8 cellular contexts compared by ENCODE assay signal in genomic region chr19:43526884-43527859, GRCh38. TPM values are rescaled to one million over a fixed set of nuclear protein-coding genes. Genes with fewer than 3 reads are reported as not detected.
DNase-seq lines count a peak whose midpoint lies in the region; ATAC-seq, FAIRE-seq and TF ChIP-seq lines count a peak whose summit lies in the region.

ETHE1 (minus strand) TSS chr19:43527201; CDS start chr19:43527177, 24 bp downstream.

- H3K27me3 ChIP-seq in OCI-LY1 (ENCODE audit: insufficient read depth, low read length) (no peaks in the 10 kb centered on the region), endothelial cell of umbilical vein (ENCODE audit: control insufficient read depth in 2 of 2, insufficient read depth in 2 of 2, low read length in 2 of 2) (no peaks in the 10 kb centered on the region)

- DNase-seq in A172 (ENCODE audit: low spot score) (peak; percentile 36), endothelial cell of umbilical vein (ENCODE audit: low read depth, low spot score) (peak; percentile 72), mesothelial cell of epicardium (ENCODE audit: low spot score in 2 of 2, unreplicated experiment in 2 of 2) (peak; percentile 31 to 53)
- DNase-seq in activated CD8-positive, alpha-beta memory T cell treated with anti-CD3 and anti-CD28 coated beads, Interleukin-2, amount 50 U/mL, for 48 hours = peak; percentile 91
- peak; percentile 76 to 78 for DNase-seq in stimulated activated CD8-positive, alpha-beta memory T cell treated with anti-CD3 and anti-CD28 coated beads, Interleukin-2, amount 100 ng/mL, for 48 hours (ENCODE audit: low read depth in 2 of 2)

- H3K36me3 Mint-ChIP-seq in mesothelial cell of epicardium = no peaks in the 10 kb centered on the region

- H3K36me3 ChIP-seq in OCI-LY1 (ENCODE audit: insufficient read depth, low read length) = no peaks in the 10 kb centered on the region
- no peaks in the 10 kb centered on the region for H3K36me3 ChIP-seq in endothelial cell of umbilical vein (ENCODE audit: control insufficient read depth in 2 of 2, extremely low read depth in 1 of 2, insufficient read depth in 2 of 2, low read length in 2 of 2)

- H3K4me3 ChIP-seq in OCI-LY1 (ENCODE audit: low read depth, low read length, poor library complexity, severe bottlenecking) (peak within 1 kb of the TSS; percentile 64), endothelial cell of umbilical vein (replicated peaks in 1 of 3; ENCODE audit: insufficient read depth in 1 of 3, low read depth in 1 of 3, low read length in 3 of 3) (peak within 1 kb of the TSS; percentile 82 to 97 (median 83))

- H3K9me2 ChIP-seq in OCI-LY1 (ENCODE audit: low read depth, low read length) = no peaks in the 10 kb centered on the region

- peak within 1 kb of the TSS; percentile 52 for H3K9ac ChIP-seq in OCI-LY1 (ENCODE audit: low read length)
- peak within 1 kb of the TSS; percentile 64 for H3K9ac ChIP-seq in endothelial cell of umbilical vein (replicated peaks; ENCODE audit: extremely low read depth, insufficient read depth, low read length)

- H3K27ac ChIP-seq in OCI-LY1 (ENCODE audit: low read depth, low read length, poor library complexity, severe bottlenecking) = no peak within 1 kb of the TSS
- peak within 1 kb of the TSS; percentile 16 for H3K27ac ChIP-seq in endothelial cell of umbilical vein (ENCODE audit: insufficient read depth, low read depth, low read length)

- peaks cover 29% of the 10 kb centered on the region for H3K4me1 ChIP-seq in OCI-LY1 (ENCODE audit: insufficient read depth, low read length, severe bottlenecking)
- H3K4me1 ChIP-seq in endothelial cell of umbilical vein (ENCODE audit: control insufficient read depth, extremely low read depth, insufficient read depth, low read length) = peaks cover 15% of the 10 kb centered on the region

- CTCF ChIA-PET in endothelial cell of umbilical vein (lab: Charles Lee) = interaction anchor here (0.9 to 11.6 kb wide), 5 partner anchors 8 to 81 kb away, joined by 3 to 833 read pairs (median 5); partner anchors contain the start of gene PHLDB3

- H4K20me1 ChIP-seq in OCI-LY1 (ENCODE audit: insufficient read depth, low read length) (no peaks in the 10 kb centered on the region), endothelial cell of umbilical vein (replicated peaks; ENCODE audit: control insufficient read depth, extremely low read depth, insufficient read depth, low read length) (no peaks in the 10 kb centered on the region)

- peak within 1 kb of the TSS; percentile 87 for H3K4me3 Mint-ChIP-seq in mesothelial cell of epicardium

- dilution Hi-C loops in endothelial cell of umbilical vein (cut with MboI; ENCODE audit: extremely low pct_ligation_motif_present, low sequenced_read_pairs) = no loop called here

- H3F3A ChIP-seq in OCI-LY1 (ENCODE audit: insufficient read depth, low read length) = no peaks in the 10 kb centered on the region

- H3K27ac Mint-ChIP-seq in mesothelial cell of epicardium = peak within 1 kb of the TSS; percentile 90

- H2AFZ ChIP-seq in OCI-LY1 (ENCODE audit: low read length) = no peak within 1 kb of the TSS
- peak within 1 kb of the TSS; percentile 80 for H2AFZ ChIP-seq in endothelial cell of umbilical vein (ENCODE audit: low read depth, low read length)

- FAIRE-seq in endothelial cell of umbilical vein (lab: Jason Lieb, UNC) = peak; percentile 67

- intact Hi-C loops in endothelial cell of umbilical vein (cut with micrococcal nuclease) = loop anchor here (2.0 to 5.0 kb wide), 2 partner anchors 22 to 65 kb away; partner anchors contain the start of gene PHLDB3

- H3K9me3 Mint-ChIP-seq in mesothelial cell of epicardium = no peaks in the 10 kb centered on the region

- H3K79me2 ChIP-seq in OCI-LY1 (ENCODE audit: insufficient read depth, low read length) (no peaks in the 10 kb centered on the region), endothelial cell of umbilical vein (ENCODE audit: control insufficient read depth, insufficient read depth, low read length) (peaks cover 19% of the 10 kb centered on the region)

- BruUV-seq in endothelial cell of umbilical vein (replicated peaks; lab: Mats Ljungman, UMichigan) = no TSS peak

- no peaks in the 10 kb centered on the region for H3K27me3 Mint-ChIP-seq in mesothelial cell of epicardium (ENCODE audit: low read depth)

- ATAC-seq in GM18868 (IDR thresholded peaks at IDR 0.05; ENCODE audit: unreplicated experiment) (peak; percentile 64), HG03432 (IDR thresholded peaks at IDR 0.05; ENCODE audit: unreplicated experiment) (peak; percentile 83)

- H3K9me1 ChIP-seq in endothelial cell of umbilical vein (replicated peaks; ENCODE audit: control insufficient read depth, extremely low read depth, insufficient read depth, low read length) = no peaks in the 10 kb centered on the region

- TF ChIP-seq CTCF in OCI-LY1 (IDR thresholded peaks at IDR 0.05; ENCODE audit: low read length) = no peak
- TF ChIP-seq CTCF in endothelial cell of umbilical vein (IDR thresholded peaks at IDR 0.05; ENCODE audit: extremely low read depth in 1 of 2, insufficient read depth in 1 of 2, low read depth in 1 of 2, low read length in 2 of 2) = no peak
- TF ChIP-seq CTCF in mesothelial cell of epicardium (IDR thresholded peaks at IDR 0.05; ENCODE audit: unreplicated experiment) = no peak

- POLR2A ChIA-PET in endothelial cell of umbilical vein (lab: Charles Lee) = no interaction called here

- TF ChIP-seq POLR2A in endothelial cell of umbilical vein (IDR thresholded peaks at IDR 0.05; ENCODE audit: low read depth, low read length) = peak; percentile 95

- no peaks in the 10 kb centered on the region for H3K9me3 ChIP-seq in OCI-LY1 (ENCODE audit: low read length)
- no peaks in the 10 kb centered on the region for H3K9me3 ChIP-seq in endothelial cell of umbilical vein (replicated peaks; ENCODE audit: control insufficient read depth, insufficient read depth, low read length)

- H3K4me2 ChIP-seq in OCI-LY1 (ENCODE audit: low read length) = peak within 1 kb of the TSS; percentile 76
- peak within 1 kb of the TSS; percentile 54 for H3K4me2 ChIP-seq in endothelial cell of umbilical vein (ENCODE audit: insufficient read depth, low read length)

- H3K4me1 Mint-ChIP-seq in mesothelial cell of epicardium = peaks cover 28% of the 10 kb centered on the region

TF ChIP-seq in endothelial cell of umbilical vein, 7 proteins besides CTCF, POLR2A, EP300 and RAD21:
- no peak for TF ChIP-seq JUN (IDR thresholded peaks at IDR 0.05; ENCODE audit: borderline replicate concordance, insufficient read depth, insufficient read length, low read depth)
- TF ChIP-seq MAX (IDR thresholded peaks at IDR 0.05; ENCODE audit: insufficient read depth, insufficient read length) = no peak
- TF ChIP-seq MYC (IDR thresholded peaks at IDR 0.05; ENCODE audit: low read depth, low read length) = no peak
- TF ChIP-seq GATA2 (IDR thresholded peaks at IDR 0.05; ENCODE audit: insufficient read depth, insufficient read length, low read depth, low read length) = no peak
- no peak for TF ChIP-seq FOS (IDR thresholded peaks at IDR 0.05; ENCODE audit: borderline replicate concordance, insufficient read depth, low read length)
- TF ChIP-seq POLR2AphosphoS5 (IDR thresholded peaks at IDR 0.05; ENCODE audit: insufficient read depth, low read depth, low read length) = peak; percentile 86

RNA-seq across cellular contexts. Expression of gene ETHE1, which starts in this region (rescaled TPM):
- 44.0 and 45.7 TPM in 2 replicates for total RNA-seq in A172 (2014; rRNA removed; shearing (Covaris generic))
- total RNA-seq in endothelial cell of umbilical vein = 29.4 and 34.5 TPM in 2 replicates
- 124 and 165 TPM in 2 replicates for polyA plus RNA-seq in endothelial cell of umbilical vein
- 82.3 and 87.5 TPM in 2 replicates for polyA plus RNA-seq in endothelial cell of umbilical vein (2011; cell fraction: cytosol; rRNA removed)
- 31.2 and 41.0 TPM in 2 replicates for polyA plus RNA-seq in endothelial cell of umbilical vein (2011; cell fraction: nucleus; rRNA removed)
- 48.1 and 65.4 TPM in 2 replicates for polyA plus RNA-seq in endothelial cell of umbilical vein (2012)
- polyA minus RNA-seq in endothelial cell of umbilical vein = 43.6 and 61.6 TPM in 2 replicates
- 29.6 TPM for polyA minus RNA-seq in endothelial cell of umbilical vein (2011; cell fraction: cytosol; rRNA and poly(A)+ RNA removed)
- polyA minus RNA-seq in endothelial cell of umbilical vein (2011; cell fraction: nucleus; rRNA and poly(A)+ RNA removed) = 11.5 and 12.4 TPM in 2 replicates
- 26.8 to 29.0 TPM (median 27.9 TPM) in 3 replicates for total RNA-seq in mesothelial cell of epicardium

Comparison
In these comparisons a context has a peak if more than half of its experiments do, and no peak if none do; other contexts are left out.
1. DNase-seq: peak in every context shown above with its lines; median percentile 91 in activated CD8-positive, alpha-beta memory T cell treated with anti-CD3 and anti-CD28 coated beads, Interleukin-2, amount 50 U/mL, for 48 hours; 77 in stimulated activated CD8-positive, alpha-beta memory T cell treated with anti-CD3 and anti-CD28 coated beads, Interleukin-2, amount 100 ng/mL, for 48 hours; 72 in endothelial cell of umbilical vein; 42 in mesothelial cell of epicardium; 36 in A172.